In the genomic region with DNA sequence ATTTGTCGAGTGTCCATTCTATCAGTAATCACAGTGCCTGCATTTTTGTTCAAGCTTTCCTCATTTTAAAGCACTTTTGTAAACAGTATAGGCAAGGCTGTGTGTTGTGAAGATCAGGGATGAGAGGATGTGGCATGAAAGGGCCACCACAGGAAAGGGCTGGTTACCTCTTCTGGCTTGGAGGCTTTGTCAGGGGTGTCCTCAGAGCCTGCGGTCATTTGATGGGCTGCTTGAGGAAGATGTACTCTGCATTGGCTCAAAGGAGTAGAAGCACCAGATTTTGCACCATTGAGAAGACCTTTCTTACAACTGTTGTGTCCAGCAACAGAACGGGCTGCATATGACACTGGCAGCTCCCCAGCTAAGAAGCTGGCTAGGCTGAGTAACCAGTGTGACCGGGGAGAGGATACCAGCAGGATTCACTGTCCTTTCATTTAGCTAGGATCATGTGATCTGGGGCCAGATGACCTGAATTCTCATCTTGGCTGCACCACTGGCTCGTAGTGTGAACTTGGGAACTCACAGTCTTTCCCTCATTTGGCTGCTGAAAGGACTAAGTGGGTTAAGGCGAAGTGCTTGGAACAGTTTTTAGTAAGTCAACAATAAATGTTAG, we compare ENCODE assay signal across 16 cellular contexts.
"Had no signal": no experiment of that assay in that cellular context is flagged by ENCODE, and none has a peak within 500 bp of the region (broad histone marks: within the 10 kb centered on the region; RNA-seq: fewer than 3 reads in every experiment).

No MANE protein-coding gene starts in this region.

- DNase-seq: activated CD4-positive, alpha-beta T cell treated with anti-CD3 and anti-CD28 coated beads for 1 hour; activated CD4-positive, alpha-beta T cell treated with anti-CD3 and anti-CD28 coated beads, Interleukin-2, amount 50 U/mL, for 48 hours; activated naive CD8-positive, alpha-beta T cell treated with anti-CD3 and anti-CD28 coated beads for 36 hours; aorta; dorsolateral prefrontal cortex; islet precursor cell; mesenchymal stem cell; psoas muscle; SK-N-SH; spleen; T-helper 1 cell; tibial artery; uterus had no signal

- H3K27me3 Mint-ChIP-seq: activated naive CD8-positive, alpha-beta T cell treated with anti-CD3 and anti-CD28 coated beads for 36 hours had no signal

- H3K4me1 Mint-ChIP-seq: neural crest cell had no signal

- H3K9me3 Mint-ChIP-seq: activated naive CD8-positive, alpha-beta T cell treated with anti-CD3 and anti-CD28 coated beads for 36 hours had no signal

- ATAC-seq: left lobe of liver, psoas muscle, sciatic nerve had no signal

- H3K27ac Mint-ChIP-seq: activated naive CD8-positive, alpha-beta T cell treated with anti-CD3 and anti-CD28 coated beads for 36 hours had no signal

- H3K4me3 Mint-ChIP-seq: activated naive CD8-positive, alpha-beta T cell treated with anti-CD3 and anti-CD28 coated beads for 36 hours; neural crest cell had no signal
